Comparison of ENCODE assay signal across 17 cellular contexts in genomic region chr5:165805756-165806155, GRCh38.
A peak's percentile ranks its signal among the peaks of the same experiment; 100 is the strongest.
DNase-seq lines count a peak whose midpoint lies in the region; ATAC-seq lines count a peak whose summit lies in the region.
"Had no signal": no experiment of that assay in that cellular context is flagged by ENCODE, and none has a peak within 500 bp of the region (broad histone marks: within the 10 kb centered on the region; RNA-seq: fewer than 3 reads in every experiment).

No MANE protein-coding gene starts in this region.

- ATAC-seq in left colon: peak; percentile 47
- ATAC-seq: gastroesophageal sphincter; stimulated activated memory B cell treated with anti-CD40 and anti-IgM and Interleukin-4, amounts not matched to agents 10 μg/mL and 1 μg/mL and 100 μg/mL, for 72 hours had no signal

- peak; percentile 9 for DNase-seq in D341Med (ENCODE audit: low spot score)
- DNase-seq in HT1080 (ENCODE audit: low read depth): peak; percentile 42
- DNase-seq in amniotic epithelial cell (ENCODE audit: low read depth): peak; percentile 7
- peak in 1 of 2 donors; percentile 4 for DNase-seq in left colon
- DNase-seq in posterior vena cava (ENCODE audit: low spot score): no peak
- DNase-seq in nucleus accumbens (lab: John Stamatoyannopoulos, UW): no peak
- no peak for DNase-seq in NOMO-1 treated with DMSO at 0.1 percent for 48 hours (lab: John Stamatoyannopoulos, UW; ENCODE audit: unreplicated experiment)
- no peak for DNase-seq in RPMI8226
- DNase-seq: activated CD4-positive, alpha-beta memory T cell treated with anti-CD3 and anti-CD28 coated beads, Interleukin-2, amount 10 ng/mL, durations not matched to agents 7 days and 5 days; activated T-cell treated with anti-CD3 and anti-CD28 coated beads, Interleukin-2, amount 50 U/mL, for 48 hours; erythroblast; Karpas-422; NCI-H146; NCI-H2227 treated with DMSO at 0.1 percent for 48 hours; tibial artery had no signal

- intact Hi-C loops in left colon (cut with DNase I, micrococcal nuclease) (no loop called here), posterior vena cava (cut with DNase I) (no loop called here)

Comparison
In these comparisons a context has a peak if more than half of its experiments do, and no peak if none do; other contexts are left out.
1. DNase-seq: peak in D341Med (single experiment), HT1080 (single experiment) and amniotic epithelial cell (single experiment); none in posterior vena cava (single experiment), nucleus accumbens (0 of 56), NOMO-1 treated with DMSO at 0.1 percent for 48 hours (single experiment) and RPMI8226 (single experiment).